Comparison of ENCODE assay signal across 13 cellular contexts in the genomic region with DNA sequence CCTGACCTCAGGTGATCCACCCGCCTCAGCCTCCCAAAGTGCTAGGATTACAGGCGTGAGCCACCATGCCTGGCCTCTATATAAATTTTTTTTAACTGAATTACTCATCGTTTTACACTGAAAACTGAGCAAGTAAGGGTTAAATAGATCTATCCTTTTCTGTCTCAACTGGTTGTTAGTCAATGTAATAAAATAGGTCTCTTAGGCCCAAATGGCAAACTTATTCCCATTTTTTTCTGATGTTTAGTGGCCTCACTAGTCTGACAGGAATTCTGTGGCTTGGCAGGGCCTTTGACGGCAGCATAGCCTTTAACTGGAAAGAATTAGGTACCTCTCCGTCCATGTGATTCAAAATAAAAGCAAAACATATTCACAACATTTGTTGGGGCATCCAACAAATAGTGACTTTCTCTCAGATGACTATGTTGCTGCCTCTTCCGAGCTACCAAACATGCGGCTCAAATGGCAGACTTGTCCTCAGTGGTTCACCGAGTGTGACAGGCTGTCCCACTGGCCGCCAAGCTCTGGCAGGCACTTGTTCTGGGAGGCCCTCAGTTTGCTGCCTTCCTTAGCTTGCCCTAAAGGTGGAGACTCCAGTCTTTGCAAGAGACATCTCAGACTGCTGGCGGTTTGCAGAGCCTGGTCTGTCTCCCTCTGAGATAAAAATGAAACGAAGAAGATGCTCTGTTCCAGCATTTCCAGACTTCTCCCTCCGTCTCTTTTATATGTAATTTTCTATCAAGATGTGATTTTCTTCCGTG. TPM values are rescaled to one million over a fixed set of nuclear protein-coding genes. Genes with fewer than 3 reads are reported as not detected.
A peak's percentile ranks its signal among the peaks of the same experiment; 100 is the strongest.
DNase-seq lines count a peak whose midpoint lies in the region; ATAC-seq and TF ChIP-seq lines count a peak whose summit lies in the region.
"Had no signal": no experiment of that assay in that cellular context is flagged by ENCODE, and none has a peak within 500 bp of the region (broad histone marks: within the 10 kb centered on the region; RNA-seq: fewer than 3 reads in every experiment).

No MANE protein-coding gene starts in this region.

- no peak for ATAC-seq in activated B cell treated with CpG ODN at 0.5 μM for 24 hours (ENCODE audit: low read depth)

- no peak overlapping the region for H3K18ac ChIP-seq in H9 (ENCODE audit: insufficient read length, low read depth, low read length)

- no peaks in the 10 kb centered on the region for H3K79me1 ChIP-seq in H9 (ENCODE audit: insufficient read depth, low read depth, low read length, poor library complexity, severe bottlenecking)

- no peak overlapping the region for H4K8ac ChIP-seq in H9 (replicated peaks; ENCODE audit: insufficient read length, low read depth, low read length)

- H4K91ac ChIP-seq in H9 (ENCODE audit: insufficient read length, low read depth, low read length) = no peak overlapping the region

- POLR2A ChIA-PET in activated B cell treated with CpG ODN at 0.5 μM for 24 hours (lab: Charles Lee) = no interaction called here

- no peaks in the 10 kb centered on the region for H3K79me2 ChIP-seq in H9 (ENCODE audit: insufficient read depth, low read length)

- no peak overlapping the region for H2BK20ac ChIP-seq in H9 (ENCODE audit: low read depth, low read length, poor library complexity, severe bottlenecking)

- H3K4me3 ChIP-seq in iPS-20b (ENCODE audit: low read length) (peak overlapping the region; percentile 53), BE2C (ENCODE audit: low read depth, low read length) (no peak overlapping the region)
- H3K4me3 ChIP-seq: esophagus squamous epithelium, testis had no signal

- peak overlapping the region; percentile 57 for H3K4me2 ChIP-seq in H9 (ENCODE audit: insufficient read depth, insufficient read length, low read length)

- CTCF ChIA-PET in activated B cell treated with CpG ODN at 0.5 μM for 24 hours (lab: Charles Lee) = interaction anchor here (0.8 to 1.2 kb wide), 3 partner anchors 25 to 84 kb away, joined by 3 to 4 read pairs (median 3); no protein-coding TSS in a partner anchor

- no peak overlapping the region for H3T11ph ChIP-seq in H9 (ENCODE audit: low read length)

- H3K4me1 Mint-ChIP-seq in H9 (peaks cover 53 to 60% of the 10 kb centered on the region in 2 experiments), activated B cell treated with CpG ODN at 0.5 μM for 24 hours (peaks cover 13% of the 10 kb centered on the region)

- no peaks in the 10 kb centered on the region for H3K23me2 ChIP-seq in H9 (ENCODE audit: insufficient read length, low read depth, low read length, poor library complexity, severe bottlenecking)

- DNase-seq in H9 = peak; percentile 86
- DNase-seq in activated B cell treated with CpG ODN at 0.5 μM for 24 hours = no peak
- DNase-seq in stromal cell of bone marrow (ENCODE audit: low read depth) = peak; percentile 89
- DNase-seq in stimulated activated CD4-positive, alpha-beta T cell treated with anti-CD3 and anti-CD28 coated beads, Interleukin-2, amount 100 ng/mL, for 48 hours = no peak
- no peak for DNase-seq in BE2C
- DNase-seq in AML-193 (lab: John Stamatoyannopoulos, UW) = no peak
- DNase-seq: esophagus squamous epithelium, NCI-H2107, OCI-M1, testis had no signal

- no CpG with 5 or more reads among the region's 13 CpGs for WGBS in H9 (ENCODE audit: extremely low coverage, insufficient read length, low lambda C conversion rate)

- H2BK120ac ChIP-seq in H9 (ENCODE audit: low read depth, low read length, poor library complexity, severe bottlenecking) = no peak overlapping the region

- H2BK15ac ChIP-seq in H9 (ENCODE audit: low read depth, low read length) = no peak overlapping the region

- H3K4me3 Mint-ChIP-seq in H9 (peak overlapping the region; percentile 37 to 52), activated B cell treated with CpG ODN at 0.5 μM for 24 hours (no peak overlapping the region)
- H3K4me3 Mint-ChIP-seq: activated CD4-positive, alpha-beta memory T cell treated with anti-CD3 and anti-CD28 coated beads for 36 hours had no signal

- no peak overlapping the region for H3K9ac ChIP-seq in H9 (ENCODE audit: extremely low read depth, insufficient read length, low read length)
- peak overlapping the region; percentile 63 for H3K9ac ChIP-seq in iPS-20b (ENCODE audit: low read depth, low read length)

- no peak overlapping the region for H3K4ac ChIP-seq in H9 (ENCODE audit: low read depth, low read length)

- no peak overlapping the region for H2AFZ ChIP-seq in H9 (ENCODE audit: low read length)

- H3K27ac ChIP-seq in H9 (ENCODE audit: insufficient read length, low read depth, low read length) = peak overlapping the region; percentile 80
- H3K27ac ChIP-seq in iPS-20b (ENCODE audit: low read length) = peak overlapping the region; percentile 18
- H3K27ac ChIP-seq: esophagus squamous epithelium, testis had no signal

- H3K14ac ChIP-seq in H9 (ENCODE audit: insufficient read depth, low read length) = no peak overlapping the region

- no peak overlapping the region for H2BK5ac ChIP-seq in H9 (ENCODE audit: insufficient read length, low read length)

- H3K4me1 ChIP-seq in H9 (ENCODE audit: insufficient read depth, low read length) (peaks cover 26% of the 10 kb centered on the region), iPS-20b (ENCODE audit: insufficient read depth, low read length) (peaks cover 45% of the 10 kb centered on the region), BE2C (no peaks in the 10 kb centered on the region)
- H3K4me1 ChIP-seq: esophagus squamous epithelium, testis had no signal

- no peaks in the 10 kb centered on the region for H4K20me1 ChIP-seq in H9 (ENCODE audit: control insufficient read depth, insufficient read depth, insufficient read length)

- no peak overlapping the region for H3K23ac ChIP-seq in H9 (ENCODE audit: insufficient read length, low read depth, low read length)

- H3K36me3 ChIP-seq in iPS-20b (ENCODE audit: insufficient read depth, low read depth, low read length) (no peaks in the 10 kb centered on the region), BE2C (no peaks in the 10 kb centered on the region)
- H3K36me3 ChIP-seq: esophagus squamous epithelium had no signal

- H3K27ac Mint-ChIP-seq in H9 (peak overlapping the region; percentile 69 to 98 (median 94)), activated B cell treated with CpG ODN at 0.5 μM for 24 hours (peak overlapping the region; percentile 47)
- H3K27ac Mint-ChIP-seq: activated CD4-positive, alpha-beta memory T cell treated with anti-CD3 and anti-CD28 coated beads for 36 hours had no signal

- H3K27me3 Mint-ChIP-seq in H9 (ENCODE audit: low read depth) = peaks cover 62% of the 10 kb centered on the region
- H3K27me3 Mint-ChIP-seq in activated B cell treated with CpG ODN at 0.5 μM for 24 hours = peaks cover 2% of the 10 kb centered on the region

- H3K27me3 ChIP-seq in H9 (ENCODE audit: insufficient read depth, low read length) (no peaks in the 10 kb centered on the region), iPS-20b (ENCODE audit: insufficient read depth, low read length) (peaks cover 30% of the 10 kb centered on the region), BE2C (peaks cover 22% of the 10 kb centered on the region)
- H3K27me3 ChIP-seq: testis had no signal

- no peaks in the 10 kb centered on the region; a peak in 1 of 5 replicates for H3K9me3 Mint-ChIP-seq in H9
- H3K9me3 Mint-ChIP-seq in activated B cell treated with CpG ODN at 0.5 μM for 24 hours = no peaks in the 10 kb centered on the region
- H3K9me3 Mint-ChIP-seq: activated CD4-positive, alpha-beta memory T cell treated with anti-CD3 and anti-CD28 coated beads for 36 hours had no signal

- peak; percentile 53; the same call in 2 of the 3 replicates for TF ChIP-seq CTCF in H9 (conservative IDR thresholded peaks at IDR 0.05)
- TF ChIP-seq CTCF in activated B cell treated with CpG ODN at 0.5 μM for 24 hours (IDR thresholded peaks at IDR 0.05) = no peak
- no peak for TF ChIP-seq CTCF in BE2C (IDR thresholded peaks at IDR 0.05; ENCODE audit: low read depth, low read length)

- no peaks in the 10 kb centered on the region for H3K9me3 ChIP-seq in H9 (ENCODE audit: control insufficient read depth, low read depth, low read length)
- no peaks in the 10 kb centered on the region for H3K9me3 ChIP-seq in iPS-20b (ENCODE audit: insufficient read depth, low read depth, low read length)
- H3K9me3 ChIP-seq in BE2C = no peaks in the 10 kb centered on the region
- H3K9me3 ChIP-seq: esophagus squamous epithelium, testis had no signal

- H3K56ac ChIP-seq in H9 (ENCODE audit: insufficient read length, low read depth, low read length) = no peak overlapping the region

- no peak overlapping the region for H2AK5ac ChIP-seq in H9 (ENCODE audit: insufficient read length, low read length)

- no peak overlapping the region for H2BK12ac ChIP-seq in H9 (ENCODE audit: insufficient read length, low read depth, low read length)

- H3K36me3 Mint-ChIP-seq in H9 (ENCODE audit: insufficient read depth in 1 of 3, low read depth in 3 of 3) (peaks cover 0 to 3% (median 0%) of the 10 kb centered on the region in 3 experiments; a peak in 1 of 7 replicates), activated B cell treated with CpG ODN at 0.5 μM for 24 hours (ENCODE audit: low read depth) (no peaks in the 10 kb centered on the region)
- H3K36me3 Mint-ChIP-seq: activated CD4-positive, alpha-beta memory T cell treated with anti-CD3 and anti-CD28 coated beads for 36 hours had no signal

- no peak overlapping the region for H4K5ac ChIP-seq in H9 (ENCODE audit: insufficient read length, low read depth, low read length)

- intact Hi-C loops in activated B cell treated with CpG ODN at 0.5 μM for 24 hours (cut with micrococcal nuclease) = loop anchor here (5.0 kb wide), 1 partner anchor 46 kb away; no protein-coding TSS in a partner anchor

RNA-seq across cellular contexts. Expression of gene ATP1A4, which starts 17.4 kb away (rescaled TPM):
- total RNA-seq in H9 (2021) (0.20 and 0.44 TPM in 2 replicates), activated B cell treated with CpG ODN at 0.5 μM for 24 hours (not detected in 2 replicates)
- polyA plus RNA-seq in BE2C (2012; ENCODE audit: insufficient read depth, insufficient read length, low read depth) = 0.20 TPM
- total RNA-seq: activated CD4-positive, alpha-beta memory T cell treated with anti-CD3 and anti-CD28 coated beads for 36 hours had no signal
- polyA plus RNA-seq: immature natural killer cell had no signal

RNA-seq across cellular contexts. Expression of gene CASQ1, which starts 21.6 kb away (rescaled TPM):
- total RNA-seq in H9 (2021) = 0.55 and 0.70 TPM in 2 replicates
- not detected in 2 replicates for total RNA-seq in activated B cell treated with CpG ODN at 0.5 μM for 24 hours
- polyA plus RNA-seq in BE2C (2012; ENCODE audit: insufficient read depth, insufficient read length, low read depth) = not detected
- total RNA-seq: activated CD4-positive, alpha-beta memory T cell treated with anti-CD3 and anti-CD28 coated beads for 36 hours had no signal
- polyA plus RNA-seq: immature natural killer cell had no signal

RNA-seq across cellular contexts. Expression of gene PEA15, which starts 36.4 kb away (rescaled TPM):
- total RNA-seq in H9 (2021) = 80.8 and 82.1 TPM in 2 replicates
- total RNA-seq in activated B cell treated with CpG ODN at 0.5 μM for 24 hours = 107 and 111 TPM in 2 replicates
- 114 TPM for polyA plus RNA-seq in BE2C (2012; ENCODE audit: insufficient read depth, insufficient read length, low read depth)

RNA-seq across cellular contexts. Expression of gene ATP1A2, which starts 53.2 kb away (rescaled TPM):
- 3.0 and 4.6 TPM in 2 replicates for total RNA-seq in H9 (2021)
- total RNA-seq in activated B cell treated with CpG ODN at 0.5 μM for 24 hours = not detected in 2 replicates
- not detected for polyA plus RNA-seq in BE2C (2012; ENCODE audit: insufficient read depth, insufficient read length, low read depth)
- total RNA-seq: activated CD4-positive, alpha-beta memory T cell treated with anti-CD3 and anti-CD28 coated beads for 36 hours had no signal
- polyA plus RNA-seq: immature natural killer cell had no signal

Comparison
In these comparisons a context has a peak if more than half of its experiments do, and no peak if none do; other contexts are left out.
1. DNase-seq: peak in H9 (single experiment) and stromal cell of bone marrow (single experiment); none in activated B cell treated with CpG ODN at 0.5 μM for 24 hours (single experiment), stimulated activated CD4-positive, alpha-beta T cell treated with anti-CD3 and anti-CD28 coated beads, Interleukin-2, amount 100 ng/mL, for 48 hours (0 of 2), BE2C (single experiment) and AML-193 (0 of 2).